2 cellular contexts compared by ENCODE assay signal in genomic region chr1:240613353-240614142, GRCh38.
TF ChIP-seq lines count a peak whose summit lies in the region.

No MANE protein-coding gene starts in this region.

TF ChIP-seq in SK-N-SH, 30 proteins besides CTCF, POLR2A, EP300 and RAD21 (continued from another document):
- TF ChIP-seq PBX3 (IDR thresholded peaks at IDR 0.05) = no peak
- no peak for TF ChIP-seq NRF1 (IDR thresholded peaks at IDR 0.05; ENCODE audit: low read depth, low read length)
- no peak for TF ChIP-seq TEAD4 (IDR thresholded peaks at IDR 0.05; ENCODE audit: borderline replicate concordance, insufficient read depth)
- TF ChIP-seq FOXM1 (IDR thresholded peaks at IDR 0.05; ENCODE audit: low read depth) = no peak

TF ChIP-seq in SK-N-SH treated with all-trans-retinoic acid at 6 μM for 48 hours, 23 proteins besides CTCF, POLR2A, EP300 and RAD21 (continued from another document):
- TF ChIP-seq GLIS3 (CRISPR knock-in tag; IDR thresholded peaks at IDR 0.05) (no peak), CSRNP3 (CRISPR knock-in tag; IDR thresholded peaks at IDR 0.05) (no peak), ZNF565 (CRISPR knock-in tag; conservative IDR thresholded peaks at IDR 0.05; ENCODE audit: low read depth) (no peak), CREB5 (CRISPR knock-in tag; IDR thresholded peaks at IDR 0.05; ENCODE audit: low read depth) (no peak)
